ENCODE assay signal across 8 cellular contexts in the genomic region with DNA sequence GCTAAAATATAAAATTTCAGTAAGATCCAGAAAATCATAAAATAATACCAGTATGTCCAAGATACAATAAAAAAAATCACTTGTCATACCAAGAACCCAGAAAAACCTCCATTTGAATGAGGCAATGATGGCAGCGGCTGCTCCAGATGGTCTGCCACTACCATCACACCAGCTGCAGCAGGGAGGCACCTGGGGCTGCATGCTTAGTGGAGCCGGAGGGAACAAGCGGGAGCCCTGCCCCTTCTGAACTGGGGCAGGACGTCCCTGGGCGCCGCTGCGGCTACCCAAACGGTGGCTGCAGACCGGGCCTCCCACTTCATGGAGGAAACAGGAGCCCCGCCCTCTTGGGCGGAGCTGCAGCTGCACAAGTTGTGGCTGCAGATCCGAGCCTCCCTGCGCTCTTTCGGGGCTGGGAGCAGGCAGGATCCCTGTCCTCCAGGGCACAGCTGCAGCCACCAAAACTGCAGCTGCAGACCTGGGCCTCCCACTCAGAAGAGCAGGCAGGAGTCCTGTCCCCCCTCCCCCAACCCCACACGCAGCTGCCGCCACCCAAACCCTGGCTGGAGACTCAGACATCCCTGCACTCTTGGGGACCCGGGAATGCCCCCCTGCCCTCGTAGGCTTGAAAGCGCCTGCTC. TPM values are rescaled to one million over a fixed set of nuclear protein-coding genes. Genes with fewer than 3 reads are reported as not detected.
DNase-seq lines count a peak whose midpoint lies in the region; ATAC-seq and TF ChIP-seq lines count a peak whose summit lies in the region.

No MANE protein-coding gene starts in this region.

- H3K27ac Mint-ChIP-seq in activated CD8-positive, alpha-beta T cell treated with anti-CD3 and anti-CD28 coated beads, Interleukin-2, amount 10 ng/mL, durations not matched to agents 7 days and 5 days: peak overlapping the region; percentile 43
- H3K27ac Mint-ChIP-seq in endothelial cell (ENCODE audit: unreplicated experiment): no peak overlapping the region

- ATAC-seq in GM18868 (IDR thresholded peaks at IDR 0.05; ENCODE audit: unreplicated experiment) (peak; percentile 92), HG03280 (IDR thresholded peaks at IDR 0.05; ENCODE audit: unreplicated experiment) (peak; percentile 80)
- ATAC-seq in activated CD8-positive, alpha-beta T cell treated with anti-CD3 and anti-CD28 coated beads, Interleukin-2, amount 10 ng/mL, durations not matched to agents 7 days and 5 days: peak; percentile 99

- POLR2A ChIA-PET in A673 (lab: Charles Lee; ENCODE audit: low non-redundant PET): no interaction called here
- POLR2A ChIA-PET in activated CD8-positive, alpha-beta T cell treated with anti-CD3 and anti-CD28 coated beads, Interleukin-2, amount 10 ng/mL, durations not matched to agents 7 days and 5 days (lab: Charles Lee): no interaction called here

- H3K9ac ChIP-seq in mucosa of rectum (ENCODE audit: low read depth in 1 of 2, low read length in 2 of 2): peak overlapping the region; percentile 10 to 17

- no TSS peak for BruUV-seq in A673 (replicated peaks; lab: Mats Ljungman, UMichigan)

- H3K27ac ChIP-seq in A673 (ENCODE audit: low read depth, low read length, poor library complexity, severe bottlenecking) (no peak overlapping the region), mucosa of rectum (ENCODE audit: low read depth in 2 of 2, low read length in 2 of 2) (no peak overlapping the region)

- H3K4me3 Mint-ChIP-seq in activated CD8-positive, alpha-beta T cell treated with anti-CD3 and anti-CD28 coated beads, Interleukin-2, amount 10 ng/mL, durations not matched to agents 7 days and 5 days: peak overlapping the region; percentile 64
- H3K4me3 Mint-ChIP-seq in endothelial cell (ENCODE audit: unreplicated experiment): no peak overlapping the region

- H3K4me3 ChIP-seq in A673 (ENCODE audit: low read depth, low read length, poor library complexity, severe bottlenecking) (peak overlapping the region; percentile 47), mucosa of rectum (ENCODE audit: low read length in 2 of 2) (peak overlapping the region; percentile 56 to 57)

- H3K4me1 Mint-ChIP-seq in activated CD8-positive, alpha-beta T cell treated with anti-CD3 and anti-CD28 coated beads, Interleukin-2, amount 10 ng/mL, durations not matched to agents 7 days and 5 days (ENCODE audit: low read depth): peaks cover 21% of the 10 kb centered on the region
- H3K4me1 Mint-ChIP-seq in endothelial cell (ENCODE audit: unreplicated experiment): peaks cover 6% of the 10 kb centered on the region

- H3K4me1 ChIP-seq in A673 (ENCODE audit: insufficient read depth, low read length, poor library complexity, severe bottlenecking) (peaks cover 10% of the 10 kb centered on the region), mucosa of rectum (ENCODE audit: control insufficient read depth in 2 of 2, insufficient read depth in 2 of 2, low read length in 2 of 2) (no peaks in the 10 kb centered on the region)

- H3K9me3 Mint-ChIP-seq in activated CD8-positive, alpha-beta T cell treated with anti-CD3 and anti-CD28 coated beads, Interleukin-2, amount 10 ng/mL, durations not matched to agents 7 days and 5 days (ENCODE audit: insufficient read depth): peaks cover under 1% of the 10 kb centered on the region
- H3K9me3 Mint-ChIP-seq in endothelial cell (ENCODE audit: unreplicated experiment): no peaks in the 10 kb centered on the region

- peak; percentile 78 for DNase-seq in A673 (ENCODE audit: low spot score)
- DNase-seq in NCI-H524 treated with DMSO at 0.1 percent for 48 hours (lab: John Stamatoyannopoulos, UW): peak; percentile 77
- peak; percentile 87 for DNase-seq in activated CD8-positive, alpha-beta T cell treated with anti-CD3 and anti-CD28 coated beads, Interleukin-2, amount 10 ng/mL, durations not matched to agents 7 days and 5 days
- DNase-seq in endothelial cell (ENCODE audit: low spot score): peak; percentile 58
- peak; percentile 26 to 57 for DNase-seq in stimulated activated CD8-positive, alpha-beta memory T cell treated with anti-CD3 and anti-CD28 coated beads, Interleukin-7, amount 100 ng/mL, for 48 hours (ENCODE audit: extremely low read depth in 1 of 2, low read depth in 1 of 2)

- CTCF ChIA-PET in A673 (lab: Charles Lee): no interaction called here
- CTCF ChIA-PET in activated CD8-positive, alpha-beta T cell treated with anti-CD3 and anti-CD28 coated beads, Interleukin-2, amount 10 ng/mL, durations not matched to agents 7 days and 5 days (lab: Charles Lee): interaction anchor here (0.7 to 1.1 kb wide), 2 partner anchors 46 to 87 kb away, joined by 3 read pairs; no protein-coding TSS in a partner anchor

- no peaks in the 10 kb centered on the region for H3K27me3 ChIP-seq in A673 (replicated peaks; ENCODE audit: insufficient read depth, low read depth, low read length, poor library complexity)
- no peaks in the 10 kb centered on the region for H3K27me3 ChIP-seq in mucosa of rectum (ENCODE audit: control insufficient read depth in 2 of 2, insufficient read depth in 2 of 2, low read length in 2 of 2)

- H3K9me3 ChIP-seq in A673 (ENCODE audit: low read depth, low read length, poor library complexity, severe bottlenecking): no peaks in the 10 kb centered on the region
- no peaks in the 10 kb centered on the region for H3K9me3 ChIP-seq in mucosa of rectum (ENCODE audit: control insufficient read depth in 2 of 2, low read length in 2 of 2)

- H3K36me3 ChIP-seq in A673 (ENCODE audit: insufficient read depth, low read length, poor library complexity, severe bottlenecking) (no peaks in the 10 kb centered on the region), mucosa of rectum (ENCODE audit: control insufficient read depth in 2 of 2, insufficient read depth in 2 of 2, low read length in 2 of 2) (no peaks in the 10 kb centered on the region)

- no peak for TF ChIP-seq CTCF in A673 (conservative IDR thresholded peaks at IDR 0.05; ENCODE audit: low read depth, low read length)
- no peak for TF ChIP-seq CTCF in endothelial cell (IDR thresholded peaks at IDR 0.05; ENCODE audit: unreplicated experiment)

- no peaks in the 10 kb centered on the region for H3K36me3 Mint-ChIP-seq in activated CD8-positive, alpha-beta T cell treated with anti-CD3 and anti-CD28 coated beads, Interleukin-2, amount 10 ng/mL, durations not matched to agents 7 days and 5 days (ENCODE audit: low read depth)
- H3K36me3 Mint-ChIP-seq in endothelial cell (ENCODE audit: low read depth, unreplicated experiment): no peaks in the 10 kb centered on the region

- peaks cover 8% of the 10 kb centered on the region for H3K27me3 Mint-ChIP-seq in activated CD8-positive, alpha-beta T cell treated with anti-CD3 and anti-CD28 coated beads, Interleukin-2, amount 10 ng/mL, durations not matched to agents 7 days and 5 days (ENCODE audit: low read depth)
- no peaks in the 10 kb centered on the region for H3K27me3 Mint-ChIP-seq in endothelial cell (ENCODE audit: unreplicated experiment)

- intact Hi-C loops in A673 (cut with micrococcal nuclease; ENCODE audit: unreplicated experiment): loop anchor here (10.0 kb wide), 1 partner anchor 177 kb away; no protein-coding TSS in a partner anchor

RNA-seq across cellular contexts. Expression of gene OR5AU1, which starts 36.1 kb away (rescaled TPM):
- total RNA-seq in A673 (2021) (not detected in 2 replicates), endothelial cell (ENCODE audit: unreplicated experiment) (not detected)
- not detected for total RNA-seq in activated CD8-positive, alpha-beta T cell treated with anti-CD3 and anti-CD28 coated beads, Interleukin-2, amount 10 ng/mL, durations not matched to agents 7 days and 5 days
